12 cellular contexts compared by ENCODE assay signal in the genomic region with DNA sequence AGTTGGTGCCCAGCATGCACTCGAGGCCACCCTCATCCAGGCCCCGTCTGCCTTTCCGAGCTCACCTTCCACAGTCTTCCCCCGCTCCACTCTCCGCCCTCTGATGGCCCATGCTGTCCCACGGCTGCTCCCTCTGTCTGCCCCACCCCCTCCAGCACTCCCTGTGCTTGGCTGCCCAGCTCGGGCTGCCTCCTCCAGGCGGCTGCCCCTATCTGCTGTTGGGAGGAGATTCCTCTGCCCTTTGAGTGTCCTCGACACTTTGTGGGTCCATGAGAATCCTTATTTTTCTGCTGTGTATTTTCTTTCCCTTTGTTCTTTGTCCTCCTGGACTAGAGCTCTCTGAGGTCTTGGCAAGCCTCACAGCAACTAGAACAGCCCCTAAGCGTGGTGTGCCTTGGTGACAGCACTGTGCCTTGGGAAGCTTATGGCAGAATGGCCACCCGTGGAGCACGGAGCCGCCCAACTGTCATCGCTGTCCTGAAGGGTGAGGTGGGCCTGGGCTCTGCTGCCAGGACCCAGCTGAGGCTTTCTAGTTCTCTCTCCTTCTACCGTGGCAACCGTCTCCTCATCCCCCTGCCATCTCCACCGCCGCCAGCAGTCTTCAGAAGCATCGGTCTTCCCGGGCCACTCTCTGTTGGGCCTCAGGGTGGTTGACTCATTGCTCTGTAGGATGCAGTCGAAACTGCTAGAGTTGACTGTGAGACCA.
A peak's percentile ranks its signal among the peaks of the same experiment; 100 is the strongest.
DNase-seq lines count a peak whose midpoint lies in the region; ATAC-seq lines count a peak whose summit lies in the region.
"Had no signal": no experiment of that assay in that cellular context is flagged by ENCODE, and none has a peak within 500 bp of the region (broad histone marks: within the 10 kb centered on the region; RNA-seq: fewer than 3 reads in every experiment).

No MANE protein-coding gene starts in this region.

- peaks cover 29% of the 10 kb centered on the region for H3K4me1 ChIP-seq in effector memory CD4-positive, alpha-beta T cell (ENCODE audit: control insufficient read depth, insufficient read depth, low read length, poor library complexity, severe bottlenecking)

- H3K27me3 Mint-ChIP-seq in stimulated activated naive CD8-positive, alpha-beta T cell treated with anti-CD3 and anti-CD28 coated beads, Interleukin-15, Interleukin-2, amounts not matched to agents 100 ng/mL and 50 ng/mL, for 24 hours: no peaks in the 10 kb centered on the region

- no peaks in the 10 kb centered on the region for H3K9me3 ChIP-seq in effector memory CD4-positive, alpha-beta T cell (ENCODE audit: control insufficient read depth, low read length)

- no peak overlapping the region for H3K27ac ChIP-seq in effector memory CD4-positive, alpha-beta T cell (ENCODE audit: insufficient read depth, low read length, poor library complexity, severe bottlenecking)

- H3K9me3 Mint-ChIP-seq in stimulated activated naive CD8-positive, alpha-beta T cell treated with anti-CD3 and anti-CD28 coated beads, Interleukin-15, Interleukin-2, amounts not matched to agents 100 ng/mL and 50 ng/mL, for 24 hours: no peaks in the 10 kb centered on the region

- H3K4me3 Mint-ChIP-seq in stimulated activated naive CD8-positive, alpha-beta T cell treated with anti-CD3 and anti-CD28 coated beads, Interleukin-15, Interleukin-2, amounts not matched to agents 100 ng/mL and 50 ng/mL, for 24 hours: no peak overlapping the region

- peaks cover 42% of the 10 kb centered on the region for H3K36me3 ChIP-seq in effector memory CD4-positive, alpha-beta T cell (ENCODE audit: control insufficient read depth, insufficient read depth, low read length)

- DNase-seq in stimulated activated naive CD8-positive, alpha-beta T cell treated with anti-CD3 and anti-CD28 coated beads, Interleukin-15, Interleukin-2, amounts not matched to agents 100 U/mL and 50 U/mL, for 24 hours: no peak
- DNase-seq in cerebellar cortex (ENCODE audit: low spot score) (peak; percentile 55), medulla oblongata (ENCODE audit: extremely low spot score) (peak; percentile 69), NCI-H82 (lab: John Stamatoyannopoulos, UW) (no peak), NCI-H226 (no peak), AG08396 (ENCODE audit: low spot score) (no peak)
- no peak for DNase-seq in effector memory CD4-positive, alpha-beta T cell
- DNase-seq: activated CD4-positive, alpha-beta T cell treated with anti-CD3 and anti-CD28 coated beads, Interleukin-2, amount 50 U/mL, for 4 hours; NCI-H2081; stimulated activated naive CD4-positive, alpha-beta T cell treated with Interleukin-2 at 50 U/mL for 16 hours had no signal

- no peaks in the 10 kb centered on the region for H3K27me3 ChIP-seq in effector memory CD4-positive, alpha-beta T cell (replicated peaks; ENCODE audit: control insufficient read depth, insufficient read depth, low read length, poor library complexity, severe bottlenecking)

- peak overlapping the region; percentile 58 for H3K27ac Mint-ChIP-seq in stimulated activated naive CD8-positive, alpha-beta T cell treated with anti-CD3 and anti-CD28 coated beads, Interleukin-15, Interleukin-2, amounts not matched to agents 100 ng/mL and 50 ng/mL, for 24 hours

- no peak for ATAC-seq in stimulated activated naive CD8-positive, alpha-beta T cell treated with anti-CD3 and anti-CD28 coated beads, Interleukin-15, Interleukin-2, amounts not matched to agents 100 U/mL and 50 U/mL, for 24 hours
- ATAC-seq: left lobe of liver had no signal

- peaks cover 64% of the 10 kb centered on the region for H3K36me3 Mint-ChIP-seq in stimulated activated naive CD8-positive, alpha-beta T cell treated with anti-CD3 and anti-CD28 coated beads, Interleukin-15, Interleukin-2, amounts not matched to agents 100 ng/mL and 50 ng/mL, for 24 hours (ENCODE audit: low read depth)

- peaks cover 62% of the 10 kb centered on the region for H3K4me1 Mint-ChIP-seq in stimulated activated naive CD8-positive, alpha-beta T cell treated with anti-CD3 and anti-CD28 coated beads, Interleukin-15, Interleukin-2, amounts not matched to agents 100 ng/mL and 50 ng/mL, for 24 hours (ENCODE audit: low read depth)

- H3K4me3 ChIP-seq in effector memory CD4-positive, alpha-beta T cell (ENCODE audit: insufficient read depth, low read depth, low read length, poor library complexity, severe bottlenecking): no peak overlapping the region

Comparison
In these comparisons a context has a peak if more than half of its experiments do, and no peak if none do; other contexts are left out.
1. DNase-seq: peak in cerebellar cortex (single experiment) and medulla oblongata (single experiment); none in stimulated activated naive CD8-positive, alpha-beta T cell treated with anti-CD3 and anti-CD28 coated beads, Interleukin-15, Interleukin-2, amounts not matched to agents 100 U/mL and 50 U/mL, for 24 hours (single experiment), effector memory CD4-positive, alpha-beta T cell (0 of 3), NCI-H82 (single experiment), NCI-H226 (single experiment) and AG08396 (single experiment).